ENCODE assay signal across 1 cellular context in the genomic region with DNA sequence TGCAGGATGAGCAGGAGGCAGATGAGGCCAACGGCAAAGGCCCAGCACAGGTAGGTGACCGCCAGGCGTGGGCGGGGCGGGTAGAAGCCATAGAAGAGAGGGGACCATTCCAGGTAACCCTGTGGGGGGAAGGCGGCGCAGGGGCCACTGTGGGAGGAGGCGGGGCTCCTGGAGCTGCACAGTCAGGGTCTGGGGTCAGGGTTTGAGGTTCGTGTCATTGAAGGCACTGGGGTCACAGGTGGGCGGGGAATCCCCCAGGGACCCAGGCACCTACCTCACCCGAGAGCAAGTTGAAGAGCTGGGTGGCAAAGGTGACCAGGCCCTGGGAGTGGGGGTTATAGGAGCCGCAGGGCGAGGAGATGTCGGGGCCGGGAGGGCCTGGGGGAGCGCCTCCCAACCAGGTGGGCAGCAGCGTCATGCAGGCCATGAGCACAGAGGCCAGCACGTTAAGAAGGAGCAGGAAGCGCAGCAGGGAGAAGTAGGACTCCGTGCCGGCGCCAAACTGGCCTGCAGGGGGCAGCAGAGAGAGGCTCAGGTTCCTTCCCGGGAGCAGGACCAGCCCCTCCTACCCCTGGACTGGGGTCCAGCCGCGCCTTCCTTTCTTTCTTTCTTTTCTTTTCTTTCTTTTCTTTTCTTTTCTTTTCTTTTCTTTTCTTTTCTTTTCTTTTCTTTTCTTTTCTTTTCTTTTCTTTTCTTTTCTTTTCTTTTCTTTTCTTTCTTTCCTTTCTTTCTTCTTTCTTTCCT.
TF ChIP-seq lines count a peak whose summit lies in the region.

No MANE protein-coding gene starts in this region.

TF ChIP-seq in GM23338, 12 proteins besides CTCF, POLR2A, EP300 and RAD21 (continued from another document):
- TF ChIP-seq, protein P1, sequence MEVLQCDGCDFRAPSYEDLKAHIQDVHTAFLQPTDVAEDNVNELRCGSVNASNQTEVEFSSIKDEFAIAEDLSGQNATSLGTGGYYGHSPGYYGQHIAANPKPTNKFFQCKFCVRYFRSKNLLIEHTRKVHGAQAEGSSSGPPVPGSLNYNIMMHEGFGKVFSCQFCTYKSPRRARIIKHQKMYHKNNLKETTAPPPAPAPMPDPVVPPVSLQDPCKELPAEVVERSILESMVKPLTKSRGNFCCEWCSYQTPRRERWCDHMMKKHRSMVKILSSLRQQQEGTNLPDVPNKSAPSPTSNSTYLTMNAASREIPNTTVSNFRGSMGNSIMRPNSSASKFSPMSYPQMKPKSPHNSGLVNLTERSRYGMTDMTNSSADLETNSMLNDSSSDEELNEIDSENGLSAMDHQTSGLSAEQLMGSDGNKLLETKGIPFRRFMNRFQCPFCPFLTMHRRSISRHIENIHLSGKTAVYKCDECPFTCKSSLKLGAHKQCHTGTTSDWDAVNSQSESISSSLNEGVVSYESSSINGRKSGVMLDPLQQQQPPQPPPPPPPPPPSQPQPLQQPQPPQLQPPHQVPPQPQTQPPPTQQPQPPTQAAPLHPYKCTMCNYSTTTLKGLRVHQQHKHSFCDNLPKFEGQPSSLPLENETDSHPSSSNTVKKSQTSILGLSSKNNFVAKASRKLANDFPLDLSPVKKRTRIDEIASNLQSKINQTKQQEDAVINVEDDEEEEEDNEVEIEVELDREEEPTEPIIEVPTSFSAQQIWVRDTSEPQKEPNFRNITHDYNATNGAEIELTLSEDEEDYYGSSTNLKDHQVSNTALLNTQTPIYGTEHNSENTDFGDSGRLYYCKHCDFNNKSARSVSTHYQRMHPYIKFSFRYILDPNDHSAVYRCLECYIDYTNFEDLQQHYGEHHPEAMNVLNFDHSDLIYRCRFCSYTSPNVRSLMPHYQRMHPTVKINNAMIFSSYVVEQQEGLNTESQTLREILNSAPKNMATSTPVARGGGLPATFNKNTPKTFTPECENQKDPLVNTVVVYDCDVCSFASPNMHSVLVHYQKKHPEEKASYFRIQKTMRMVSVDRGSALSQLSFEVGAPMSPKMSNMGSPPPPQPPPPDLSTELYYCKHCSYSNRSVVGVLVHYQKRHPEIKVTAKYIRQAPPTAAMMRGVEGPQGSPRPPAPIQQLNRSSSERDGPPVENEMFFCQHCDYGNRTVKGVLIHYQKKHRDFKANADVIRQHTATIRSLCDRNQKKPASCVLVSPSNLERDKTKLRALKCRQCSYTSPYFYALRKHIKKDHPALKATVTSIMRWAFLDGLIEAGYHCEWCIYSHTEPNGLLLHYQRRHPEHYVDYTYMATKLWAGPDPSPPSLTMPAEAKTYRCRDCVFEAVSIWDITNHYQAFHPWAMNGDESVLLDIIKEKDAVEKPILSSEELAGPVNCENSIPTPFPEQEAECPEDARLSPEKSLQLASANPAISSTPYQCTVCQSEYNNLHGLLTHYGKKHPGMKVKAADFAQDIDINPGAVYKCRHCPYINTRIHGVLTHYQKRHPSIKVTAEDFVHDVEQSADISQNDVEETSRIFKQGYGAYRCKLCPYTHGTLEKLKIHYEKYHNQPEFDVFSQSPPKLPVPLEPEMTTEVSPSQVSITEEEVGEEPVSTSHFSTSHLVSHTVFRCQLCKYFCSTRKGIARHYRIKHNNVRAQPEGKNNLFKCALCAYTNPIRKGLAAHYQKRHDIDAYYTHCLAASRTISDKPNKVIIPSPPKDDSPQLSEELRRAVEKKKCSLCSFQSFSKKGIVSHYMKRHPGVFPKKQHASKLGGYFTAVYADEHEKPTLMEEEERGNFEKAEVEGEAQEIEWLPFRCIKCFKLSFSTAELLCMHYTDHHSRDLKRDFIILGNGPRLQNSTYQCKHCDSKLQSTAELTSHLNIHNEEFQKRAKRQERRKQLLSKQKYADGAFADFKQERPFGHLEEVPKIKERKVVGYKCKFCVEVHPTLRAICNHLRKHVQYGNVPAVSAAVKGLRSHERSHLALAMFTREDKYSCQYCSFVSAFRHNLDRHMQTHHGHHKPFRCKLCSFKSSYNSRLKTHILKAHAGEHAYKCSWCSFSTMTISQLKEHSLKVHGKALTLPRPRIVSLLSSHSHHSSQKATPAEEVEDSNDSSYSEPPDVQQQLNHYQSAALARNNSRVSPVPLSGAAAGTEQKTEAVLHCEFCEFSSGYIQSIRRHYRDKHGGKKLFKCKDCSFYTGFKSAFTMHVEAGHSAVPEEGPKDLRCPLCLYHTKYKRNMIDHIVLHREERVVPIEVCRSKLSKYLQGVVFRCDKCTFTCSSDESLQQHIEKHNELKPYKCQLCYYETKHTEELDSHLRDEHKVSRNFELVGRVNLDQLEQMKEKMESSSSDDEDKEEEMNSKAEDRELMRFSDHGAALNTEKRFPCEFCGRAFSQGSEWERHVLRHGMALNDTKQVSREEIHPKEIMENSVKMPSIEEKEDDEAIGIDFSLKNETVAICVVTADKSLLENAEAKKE (CRISPR knock-in tag; IDR thresholded peaks at IDR 0.05), result no peak
- TF ChIP-seq CREB1 (CRISPR knock-in tag; IDR thresholded peaks at IDR 0.05; ENCODE audit: low read depth), result no peak; the same call in 1 of the 2 replicates
- TF ChIP-seq JUNB (IDR thresholded peaks at IDR 0.05; ENCODE audit: unreplicated experiment), result no peak
- TF ChIP-seq POLR2AphosphoS5 (IDR thresholded peaks at IDR 0.05; ENCODE audit: low read depth), result no peak
- TF ChIP-seq EZH2 (IDR thresholded peaks at IDR 0.05; ENCODE audit: low read depth, unreplicated experiment), result no peak
- no peak for TF ChIP-seq EZH2phosphoT487 (IDR thresholded peaks at IDR 0.05; ENCODE audit: unreplicated experiment)
- TF ChIP-seq STAT1 (IDR thresholded peaks at IDR 0.05; ENCODE audit: unreplicated experiment), result no peak
- no peak for TF ChIP-seq ZNF114 (CRISPR knock-in tag; IDR thresholded peaks at IDR 0.05)
- TF ChIP-seq, protein P2, sequence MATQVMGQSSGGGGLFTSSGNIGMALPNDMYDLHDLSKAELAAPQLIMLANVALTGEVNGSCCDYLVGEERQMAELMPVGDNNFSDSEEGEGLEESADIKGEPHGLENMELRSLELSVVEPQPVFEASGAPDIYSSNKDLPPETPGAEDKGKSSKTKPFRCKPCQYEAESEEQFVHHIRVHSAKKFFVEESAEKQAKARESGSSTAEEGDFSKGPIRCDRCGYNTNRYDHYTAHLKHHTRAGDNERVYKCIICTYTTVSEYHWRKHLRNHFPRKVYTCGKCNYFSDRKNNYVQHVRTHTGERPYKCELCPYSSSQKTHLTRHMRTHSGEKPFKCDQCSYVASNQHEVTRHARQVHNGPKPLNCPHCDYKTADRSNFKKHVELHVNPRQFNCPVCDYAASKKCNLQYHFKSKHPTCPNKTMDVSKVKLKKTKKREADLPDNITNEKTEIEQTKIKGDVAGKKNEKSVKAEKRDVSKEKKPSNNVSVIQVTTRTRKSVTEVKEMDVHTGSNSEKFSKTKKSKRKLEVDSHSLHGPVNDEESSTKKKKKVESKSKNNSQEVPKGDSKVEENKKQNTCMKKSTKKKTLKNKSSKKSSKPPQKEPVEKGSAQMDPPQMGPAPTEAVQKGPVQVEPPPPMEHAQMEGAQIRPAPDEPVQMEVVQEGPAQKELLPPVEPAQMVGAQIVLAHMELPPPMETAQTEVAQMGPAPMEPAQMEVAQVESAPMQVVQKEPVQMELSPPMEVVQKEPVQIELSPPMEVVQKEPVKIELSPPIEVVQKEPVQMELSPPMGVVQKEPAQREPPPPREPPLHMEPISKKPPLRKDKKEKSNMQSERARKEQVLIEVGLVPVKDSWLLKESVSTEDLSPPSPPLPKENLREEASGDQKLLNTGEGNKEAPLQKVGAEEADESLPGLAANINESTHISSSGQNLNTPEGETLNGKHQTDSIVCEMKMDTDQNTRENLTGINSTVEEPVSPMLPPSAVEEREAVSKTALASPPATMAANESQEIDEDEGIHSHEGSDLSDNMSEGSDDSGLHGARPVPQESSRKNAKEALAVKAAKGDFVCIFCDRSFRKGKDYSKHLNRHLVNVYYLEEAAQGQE (IDR thresholded peaks at IDR 0.05; ENCODE audit: unreplicated experiment), result no peak
- TF ChIP-seq NANOG (IDR thresholded peaks at IDR 0.05; ENCODE audit: borderline replicate concordance), result no peak
- no peak for TF ChIP-seq ZNF331 (CRISPR knock-in tag; IDR thresholded peaks at IDR 0.05; ENCODE audit: low read depth)
